ENCODE assay signal across 1 cellular context in the genomic region with DNA sequence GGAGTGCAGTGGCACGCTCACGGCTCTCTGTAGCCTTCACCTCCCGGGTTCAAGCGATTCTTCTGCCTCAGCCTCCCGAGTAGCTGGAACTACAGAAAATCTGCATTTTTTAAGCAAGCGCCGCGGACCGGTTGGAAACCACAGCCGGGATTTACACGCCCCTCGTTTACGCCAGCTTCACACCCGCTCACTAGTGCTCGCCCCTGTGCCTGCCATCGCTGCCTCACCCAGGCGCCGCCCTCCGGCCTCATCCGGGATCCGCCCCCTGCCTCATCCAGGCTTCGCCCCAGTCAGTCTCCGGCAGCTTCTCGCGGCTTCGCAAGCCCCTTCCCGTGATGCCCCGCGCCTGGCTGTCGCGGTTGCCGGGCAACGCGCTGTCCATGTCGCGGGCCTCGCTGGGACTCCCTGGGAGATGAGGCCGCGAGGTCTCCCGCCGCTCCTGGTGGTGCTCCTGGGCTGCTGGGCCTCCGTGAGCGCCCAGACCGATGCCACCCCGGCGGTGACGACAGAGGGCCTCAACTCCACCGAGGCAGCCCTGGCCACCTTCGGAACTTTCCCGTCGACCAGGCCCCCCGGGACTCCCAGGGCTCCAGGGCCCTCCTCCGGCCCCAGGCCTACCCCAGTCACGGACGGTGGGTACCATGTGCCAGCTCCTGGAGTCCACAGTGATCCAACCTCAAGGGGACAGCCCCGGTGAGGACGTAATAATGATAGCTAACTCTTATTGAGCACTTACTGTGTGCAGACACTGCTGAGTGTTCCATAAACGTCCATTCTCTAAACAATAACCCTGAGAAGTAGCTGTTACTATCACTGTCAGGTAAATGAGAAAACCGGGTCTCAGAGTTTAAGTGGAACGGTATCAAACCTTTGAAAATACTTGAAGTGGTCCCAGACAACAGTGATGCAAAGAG.
A peak's percentile ranks its signal among the peaks of the same experiment; 100 is the strongest.
TF ChIP-seq lines count a peak whose summit lies in the region.

A gene (plus strand): TSS at position 359 of the 914 bp plus-strand sequence. CDS start 54 bp downstream, at position 413.

TF ChIP-seq in HepG2, 621 proteins besides CTCF, POLR2A, EP300 and RAD21 (continued from another document and continues in another):
- TF ChIP-seq, protein P1, sequence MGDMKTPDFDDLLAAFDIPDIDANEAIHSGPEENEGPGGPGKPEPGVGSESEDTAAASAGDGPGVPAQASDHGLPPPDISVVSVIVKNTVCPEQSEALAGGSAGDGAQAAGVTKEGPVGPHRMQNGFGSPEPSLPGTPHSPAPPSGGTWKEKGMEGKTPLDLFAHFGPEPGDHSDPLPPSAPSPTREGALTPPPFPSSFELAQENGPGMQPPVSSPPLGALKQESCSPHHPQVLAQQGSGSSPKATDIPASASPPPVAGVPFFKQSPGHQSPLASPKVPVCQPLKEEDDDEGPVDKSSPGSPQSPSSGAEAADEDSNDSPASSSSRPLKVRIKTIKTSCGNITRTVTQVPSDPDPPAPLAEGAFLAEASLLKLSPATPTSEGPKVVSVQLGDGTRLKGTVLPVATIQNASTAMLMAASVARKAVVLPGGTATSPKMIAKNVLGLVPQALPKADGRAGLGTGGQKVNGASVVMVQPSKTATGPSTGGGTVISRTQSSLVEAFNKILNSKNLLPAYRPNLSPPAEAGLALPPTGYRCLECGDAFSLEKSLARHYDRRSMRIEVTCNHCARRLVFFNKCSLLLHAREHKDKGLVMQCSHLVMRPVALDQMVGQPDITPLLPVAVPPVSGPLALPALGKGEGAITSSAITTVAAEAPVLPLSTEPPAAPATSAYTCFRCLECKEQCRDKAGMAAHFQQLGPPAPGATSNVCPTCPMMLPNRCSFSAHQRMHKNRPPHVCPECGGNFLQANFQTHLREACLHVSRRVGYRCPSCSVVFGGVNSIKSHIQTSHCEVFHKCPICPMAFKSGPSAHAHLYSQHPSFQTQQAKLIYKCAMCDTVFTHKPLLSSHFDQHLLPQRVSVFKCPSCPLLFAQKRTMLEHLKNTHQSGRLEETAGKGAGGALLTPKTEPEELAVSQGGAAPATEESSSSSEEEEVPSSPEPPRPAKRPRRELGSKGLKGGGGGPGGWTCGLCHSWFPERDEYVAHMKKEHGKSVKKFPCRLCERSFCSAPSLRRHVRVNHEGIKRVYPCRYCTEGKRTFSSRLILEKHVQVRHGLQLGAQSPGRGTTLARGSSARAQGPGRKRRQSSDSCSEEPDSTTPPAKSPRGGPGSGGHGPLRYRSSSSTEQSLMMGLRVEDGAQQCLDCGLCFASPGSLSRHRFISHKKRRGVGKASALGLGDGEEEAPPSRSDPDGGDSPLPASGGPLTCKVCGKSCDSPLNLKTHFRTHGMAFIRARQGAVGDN (CRISPR knock-in tag; IDR thresholded peaks at IDR 0.05): peak; percentile 99
- TF ChIP-seq ZNF124 (CRISPR knock-in tag; IDR thresholded peaks at IDR 0.05) (no peak), SP2 (CRISPR knock-in tag; IDR thresholded peaks at IDR 0.05) (no peak), PLRG1 (conservative IDR thresholded peaks at IDR 0.05) (no peak), ZBTB7A (CRISPR knock-in tag; IDR thresholded peaks at IDR 0.05) (no peak), JDP2 (CRISPR knock-in tag; IDR thresholded peaks at IDR 0.05; ENCODE audit: borderline replicate concordance) (no peak), ZSCAN22 (CRISPR knock-in tag; IDR thresholded peaks at IDR 0.05) (no peak), ZNF383 (CRISPR knock-in tag; IDR thresholded peaks at IDR 0.05; ENCODE audit: borderline replicate concordance) (0 out of 2 replicates have a peak, but pooled peaks have one; percentile 52), ZMYM2 (CRISPR knock-in tag; IDR thresholded peaks at IDR 0.05) (no peak), FIP1L1 (IDR thresholded peaks at IDR 0.05; ENCODE audit: borderline replicate concordance, insufficient read depth, low read depth, low read length) (no peak), TARDBP (CRISPR knock-in tag; IDR thresholded peaks at IDR 0.05) (no peak), ZNF572 (CRISPR knock-in tag; IDR thresholded peaks at IDR 0.05) (no peak), MYNN (CRISPR knock-in tag; IDR thresholded peaks at IDR 0.05; ENCODE audit: low read depth) (0 out of 2 replicates have a peak, but pooled peaks have one; percentile 49), ZNF333 (CRISPR knock-in tag; IDR thresholded peaks at IDR 0.05; ENCODE audit: borderline replicate concordance) (no peak), RFX5 (IDR thresholded peaks at IDR 0.05; ENCODE audit: low read depth, low read length) (no peak), CREB1 (IDR thresholded peaks at IDR 0.05) (no peak), CREB1 (CRISPR knock-in tag; IDR thresholded peaks at IDR 0.05) (no peak), IKZF1 (IDR thresholded peaks at IDR 0.05) (no peak), SOX6 (IDR thresholded peaks at IDR 0.05) (no peak), SOX6 (CRISPR knock-in tag; IDR thresholded peaks at IDR 0.05) (0 out of 2 replicates have a peak, but pooled peaks have one; percentile 21), PHF5A (CRISPR knock-in tag; IDR thresholded peaks at IDR 0.05; ENCODE audit: low read depth, unreplicated experiment) (no peak), EED (CRISPR knock-in tag; IDR thresholded peaks at IDR 0.05) (no peak), HOXA5 (CRISPR knock-in tag; IDR thresholded peaks at IDR 0.05) (0 out of 2 replicates have a peak, but pooled peaks have one; percentile 52), IKZF4 (CRISPR knock-in tag; IDR thresholded peaks at IDR 0.05; ENCODE audit: borderline replicate concordance, low read depth, not compliant biosample characterization) (peak; percentile 71), PAF1 (CRISPR knock-in tag; IDR thresholded peaks at IDR 0.05) (no peak), POLR2AphosphoS2 (IDR thresholded peaks at IDR 0.05; ENCODE audit: low read depth, low read length) (no peak), FOXA3 (CRISPR knock-in tag; IDR thresholded peaks at IDR 0.05) (0 out of 2 replicates have a peak, but pooled peaks have one; percentile 33), ETV5 (CRISPR knock-in tag; IDR thresholded peaks at IDR 0.05; ENCODE audit: borderline replicate concordance) (peak; percentile 24; the same call in 1 of the 2 replicates), REXO4 (CRISPR knock-in tag; IDR thresholded peaks at IDR 0.05; ENCODE audit: borderline replicate concordance) (no peak; the same call in 1 of the 2 replicates), SKI (IDR thresholded peaks at IDR 0.05; ENCODE audit: partially characterized antibody) (no peak), ZNF747 (CRISPR knock-in tag; IDR thresholded peaks at IDR 0.05; ENCODE audit: borderline replicate concordance) (no peak), ZNF549 (CRISPR knock-in tag; IDR thresholded peaks at IDR 0.05) (no peak), ZNF777 (CRISPR knock-in tag; IDR thresholded peaks at IDR 0.05) (peak; percentile 78), TOPORS (CRISPR knock-in tag; IDR thresholded peaks at IDR 0.05) (no peak), ZNF263 (CRISPR knock-in tag; IDR thresholded peaks at IDR 0.05) (peak; percentile 92), GFI1 (CRISPR knock-in tag; IDR thresholded peaks at IDR 0.05; ENCODE audit: borderline replicate concordance) (peak; percentile 43; the same call in 1 of the 2 replicates), SMARCC2 (IDR thresholded peaks at IDR 0.05) (no peak)
- TF ChIP-seq, protein P2, sequence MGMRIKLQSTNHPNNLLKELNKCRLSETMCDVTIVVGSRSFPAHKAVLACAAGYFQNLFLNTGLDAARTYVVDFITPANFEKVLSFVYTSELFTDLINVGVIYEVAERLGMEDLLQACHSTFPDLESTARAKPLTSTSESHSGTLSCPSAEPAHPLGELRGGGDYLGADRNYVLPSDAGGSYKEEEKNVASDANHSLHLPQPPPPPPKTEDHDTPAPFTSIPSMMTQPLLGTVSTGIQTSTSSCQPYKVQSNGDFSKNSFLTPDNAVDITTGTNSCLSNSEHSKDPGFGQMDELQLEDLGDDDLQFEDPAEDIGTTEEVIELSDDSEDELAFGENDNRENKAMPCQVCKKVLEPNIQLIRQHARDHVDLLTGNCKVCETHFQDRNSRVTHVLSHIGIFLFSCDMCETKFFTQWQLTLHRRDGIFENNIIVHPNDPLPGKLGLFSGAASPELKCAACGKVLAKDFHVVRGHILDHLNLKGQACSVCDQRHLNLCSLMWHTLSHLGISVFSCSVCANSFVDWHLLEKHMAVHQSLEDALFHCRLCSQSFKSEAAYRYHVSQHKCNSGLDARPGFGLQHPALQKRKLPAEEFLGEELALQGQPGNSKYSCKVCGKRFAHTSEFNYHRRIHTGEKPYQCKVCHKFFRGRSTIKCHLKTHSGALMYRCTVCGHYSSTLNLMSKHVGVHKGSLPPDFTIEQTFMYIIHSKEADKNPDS (CRISPR knock-in tag; IDR thresholded peaks at IDR 0.05): no peak
- TF ChIP-seq, protein P3, sequence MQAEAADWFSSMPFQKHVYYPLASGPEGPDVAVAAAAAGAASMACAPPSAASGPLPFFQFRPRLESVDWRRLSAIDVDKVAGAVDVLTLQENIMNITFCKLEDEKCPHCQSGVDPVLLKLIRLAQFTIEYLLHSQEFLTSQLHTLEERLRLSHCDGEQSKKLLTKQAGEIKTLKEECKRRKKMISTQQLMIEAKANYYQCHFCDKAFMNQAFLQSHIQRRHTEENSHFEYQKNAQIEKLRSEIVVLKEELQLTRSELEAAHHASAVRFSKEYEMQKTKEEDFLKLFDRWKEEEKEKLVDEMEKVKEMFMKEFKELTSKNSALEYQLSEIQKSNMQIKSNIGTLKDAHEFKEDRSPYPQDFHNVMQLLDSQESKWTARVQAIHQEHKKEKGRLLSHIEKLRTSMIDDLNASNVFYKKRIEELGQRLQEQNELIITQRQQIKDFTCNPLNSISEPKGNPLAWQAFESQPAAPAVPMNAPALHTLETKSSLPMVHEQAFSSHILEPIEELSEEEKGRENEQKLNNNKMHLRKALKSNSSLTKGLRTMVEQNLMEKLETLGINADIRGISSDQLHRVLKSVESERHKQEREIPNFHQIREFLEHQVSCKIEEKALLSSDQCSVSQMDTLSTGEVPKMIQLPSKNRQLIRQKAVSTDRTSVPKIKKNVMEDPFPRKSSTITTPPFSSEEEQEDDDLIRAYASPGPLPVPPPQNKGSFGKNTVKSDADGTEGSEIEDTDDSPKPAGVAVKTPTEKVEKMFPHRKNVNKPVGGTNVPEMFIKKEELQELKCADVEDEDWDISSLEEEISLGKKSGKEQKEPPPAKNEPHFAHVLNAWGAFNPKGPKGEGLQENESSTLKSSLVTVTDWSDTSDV (CRISPR knock-in tag; IDR thresholded peaks at IDR 0.05): peak; percentile 90
- TF ChIP-seq, protein P4, sequence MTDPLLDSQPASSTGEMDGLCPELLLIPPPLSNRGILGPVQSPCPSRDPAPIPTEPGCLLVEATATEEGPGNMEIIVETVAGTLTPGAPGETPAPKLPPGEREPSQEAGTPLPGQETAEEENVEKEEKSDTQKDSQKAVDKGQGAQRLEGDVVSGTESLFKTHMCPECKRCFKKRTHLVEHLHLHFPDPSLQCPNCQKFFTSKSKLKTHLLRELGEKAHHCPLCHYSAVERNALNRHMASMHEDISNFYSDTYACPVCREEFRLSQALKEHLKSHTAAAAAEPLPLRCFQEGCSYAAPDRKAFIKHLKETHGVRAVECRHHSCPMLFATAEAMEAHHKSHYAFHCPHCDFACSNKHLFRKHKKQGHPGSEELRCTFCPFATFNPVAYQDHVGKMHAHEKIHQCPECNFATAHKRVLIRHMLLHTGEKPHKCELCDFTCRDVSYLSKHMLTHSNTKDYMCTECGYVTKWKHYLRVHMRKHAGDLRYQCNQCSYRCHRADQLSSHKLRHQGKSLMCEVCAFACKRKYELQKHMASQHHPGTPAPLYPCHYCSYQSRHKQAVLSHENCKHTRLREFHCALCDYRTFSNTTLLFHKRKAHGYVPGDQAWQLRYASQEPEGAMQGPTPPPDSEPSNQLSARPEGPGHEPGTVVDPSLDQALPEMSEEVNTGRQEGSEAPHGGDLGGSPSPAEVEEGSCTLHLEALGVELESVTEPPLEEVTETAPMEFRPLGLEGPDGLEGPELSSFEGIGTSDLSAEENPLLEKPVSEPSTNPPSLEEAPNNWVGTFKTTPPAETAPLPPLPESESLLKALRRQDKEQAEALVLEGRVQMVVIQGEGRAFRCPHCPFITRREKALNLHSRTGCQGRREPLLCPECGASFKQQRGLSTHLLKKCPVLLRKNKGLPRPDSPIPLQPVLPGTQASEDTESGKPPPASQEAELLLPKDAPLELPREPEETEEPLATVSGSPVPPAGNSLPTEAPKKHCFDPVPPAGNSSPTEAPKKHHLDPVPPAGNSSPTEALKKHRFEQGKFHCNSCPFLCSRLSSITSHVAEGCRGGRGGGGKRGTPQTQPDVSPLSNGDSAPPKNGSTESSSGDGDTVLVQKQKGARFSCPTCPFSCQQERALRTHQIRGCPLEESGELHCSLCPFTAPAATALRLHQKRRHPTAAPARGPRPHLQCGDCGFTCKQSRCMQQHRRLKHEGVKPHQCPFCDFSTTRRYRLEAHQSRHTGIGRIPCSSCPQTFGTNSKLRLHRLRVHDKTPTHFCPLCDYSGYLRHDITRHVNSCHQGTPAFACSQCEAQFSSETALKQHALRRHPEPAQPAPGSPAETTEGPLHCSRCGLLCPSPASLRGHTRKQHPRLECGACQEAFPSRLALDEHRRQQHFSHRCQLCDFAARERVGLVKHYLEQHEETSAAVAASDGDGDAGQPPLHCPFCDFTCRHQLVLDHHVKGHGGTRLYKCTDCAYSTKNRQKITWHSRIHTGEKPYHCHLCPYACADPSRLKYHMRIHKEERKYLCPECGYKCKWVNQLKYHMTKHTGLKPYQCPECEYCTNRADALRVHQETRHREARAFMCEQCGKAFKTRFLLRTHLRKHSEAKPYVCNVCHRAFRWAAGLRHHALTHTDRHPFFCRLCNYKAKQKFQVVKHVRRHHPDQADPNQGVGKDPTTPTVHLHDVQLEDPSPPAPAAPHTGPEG (CRISPR knock-in tag; IDR thresholded peaks at IDR 0.05): 0 out of 2 replicates have a peak, but pooled peaks have one; percentile 40
- TF ChIP-seq, protein P5, sequence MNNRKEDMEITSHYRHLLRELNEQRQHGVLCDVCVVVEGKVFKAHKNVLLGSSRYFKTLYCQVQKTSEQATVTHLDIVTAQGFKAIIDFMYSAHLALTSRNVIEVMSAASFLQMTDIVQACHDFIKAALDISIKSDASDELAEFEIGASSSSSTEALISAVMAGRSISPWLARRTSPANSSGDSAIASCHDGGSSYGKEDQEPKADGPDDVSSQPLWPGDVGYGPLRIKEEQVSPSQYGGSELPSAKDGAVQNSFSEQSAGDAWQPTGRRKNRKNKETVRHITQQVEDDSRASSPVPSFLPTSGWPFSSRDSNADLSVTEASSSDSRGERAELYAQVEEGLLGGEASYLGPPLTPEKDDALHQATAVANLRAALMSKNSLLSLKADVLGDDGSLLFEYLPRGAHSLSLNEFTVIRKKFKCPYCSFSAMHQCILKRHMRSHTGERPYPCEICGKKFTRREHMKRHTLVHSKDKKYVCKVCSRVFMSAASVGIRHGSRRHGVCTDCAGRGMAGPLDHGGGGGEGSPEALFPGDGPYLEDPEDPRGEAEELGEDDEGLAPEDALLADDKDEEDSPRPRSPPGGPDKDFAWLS (CRISPR knock-in tag; IDR thresholded peaks at IDR 0.05; ENCODE audit: borderline replicate concordance): peak; percentile 74; the same call in 1 of the 2 replicates
- TF ChIP-seq, protein P6, sequence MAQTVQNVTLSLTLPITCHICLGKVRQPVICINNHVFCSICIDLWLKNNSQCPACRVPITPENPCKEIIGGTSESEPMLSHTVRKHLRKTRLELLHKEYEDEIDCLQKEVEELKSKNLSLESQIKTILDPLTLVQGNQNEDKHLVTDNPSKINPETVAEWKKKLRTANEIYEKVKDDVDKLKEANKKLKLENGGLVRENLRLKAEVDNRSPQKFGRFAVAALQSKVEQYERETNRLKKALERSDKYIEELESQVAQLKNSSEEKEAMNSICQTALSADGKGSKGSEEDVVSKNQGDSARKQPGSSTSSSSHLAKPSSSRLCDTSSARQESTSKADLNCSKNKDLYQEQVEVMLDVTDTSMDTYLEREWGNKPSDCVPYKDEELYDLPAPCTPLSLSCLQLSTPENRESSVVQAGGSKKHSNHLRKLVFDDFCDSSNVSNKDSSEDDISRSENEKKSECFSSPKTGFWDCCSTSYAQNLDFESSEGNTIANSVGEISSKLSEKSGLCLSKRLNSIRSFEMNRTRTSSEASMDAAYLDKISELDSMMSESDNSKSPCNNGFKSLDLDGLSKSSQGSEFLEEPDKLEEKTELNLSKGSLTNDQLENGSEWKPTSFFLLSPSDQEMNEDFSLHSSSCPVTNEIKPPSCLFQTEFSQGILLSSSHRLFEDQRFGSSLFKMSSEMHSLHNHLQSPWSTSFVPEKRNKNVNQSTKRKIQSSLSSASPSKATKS (CRISPR knock-in tag; IDR thresholded peaks at IDR 0.05): no peak
